ENCODE assay signal across 1 cellular context in genomic region chr9:131411719-131412681, GRCh38.
TF ChIP-seq lines count a peak whose summit lies in the region.

No MANE protein-coding gene starts in this region.

TF ChIP-seq in IMR-90, 13 proteins besides CTCF, POLR2A, EP300 and RAD21:
- TF ChIP-seq RCOR1 (IDR thresholded peaks at IDR 0.05; ENCODE audit: insufficient replicate concordance, low read length) (no peak), CEBPB (IDR thresholded peaks at IDR 0.05; ENCODE audit: low read depth, low read length) (no peak), BHLHE40 (IDR thresholded peaks at IDR 0.05; ENCODE audit: low read depth, low read length) (no peak), FOS (IDR thresholded peaks at IDR 0.05; ENCODE audit: low read depth, low read length) (no peak), MAFK (IDR thresholded peaks at IDR 0.05; ENCODE audit: low read depth, low read length) (no peak), RFX5 (IDR thresholded peaks at IDR 0.05; ENCODE audit: low read depth, low read length) (no peak), ELK1 (IDR thresholded peaks at IDR 0.05; ENCODE audit: borderline replicate concordance, low read depth, low read length) (no peak), MXI1 (IDR thresholded peaks at IDR 0.05; ENCODE audit: borderline replicate concordance, low read depth, low read length) (no peak), CHD1 (IDR thresholded peaks at IDR 0.05; ENCODE audit: low read depth, low read length) (no peak), SMC3 (IDR thresholded peaks at IDR 0.05; ENCODE audit: low read depth, low read length) (no peak), NFE2L2 (IDR thresholded peaks at IDR 0.05; ENCODE audit: low read depth, low read length) (no peak), MAZ (IDR thresholded peaks at IDR 0.05; ENCODE audit: borderline replicate concordance, low read depth, low read length) (no peak)
- TF ChIP-seq, protein P1, sequence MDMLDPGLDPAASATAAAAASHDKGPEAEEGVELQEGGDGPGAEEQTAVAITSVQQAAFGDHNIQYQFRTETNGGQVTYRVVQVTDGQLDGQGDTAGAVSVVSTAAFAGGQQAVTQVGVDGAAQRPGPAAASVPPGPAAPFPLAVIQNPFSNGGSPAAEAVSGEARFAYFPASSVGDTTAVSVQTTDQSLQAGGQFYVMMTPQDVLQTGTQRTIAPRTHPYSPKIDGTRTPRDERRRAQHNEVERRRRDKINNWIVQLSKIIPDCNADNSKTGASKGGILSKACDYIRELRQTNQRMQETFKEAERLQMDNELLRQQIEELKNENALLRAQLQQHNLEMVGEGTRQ (IDR thresholded peaks at IDR 0.05; ENCODE audit: low read depth, low read length): no peak
TF ChIP-seq in IMR-90: peak in this region for 0.
